ENCODE assay signal across 1 cellular context in genomic region chr7:108537229-108537628, GRCh38.
TF ChIP-seq lines count a peak whose summit lies in the region.

No MANE protein-coding gene starts in this region.

TF ChIP-seq in H1, 55 proteins besides CTCF, POLR2A, EP300 and RAD21 (continued from another document):
- TF ChIP-seq, protein P1, sequence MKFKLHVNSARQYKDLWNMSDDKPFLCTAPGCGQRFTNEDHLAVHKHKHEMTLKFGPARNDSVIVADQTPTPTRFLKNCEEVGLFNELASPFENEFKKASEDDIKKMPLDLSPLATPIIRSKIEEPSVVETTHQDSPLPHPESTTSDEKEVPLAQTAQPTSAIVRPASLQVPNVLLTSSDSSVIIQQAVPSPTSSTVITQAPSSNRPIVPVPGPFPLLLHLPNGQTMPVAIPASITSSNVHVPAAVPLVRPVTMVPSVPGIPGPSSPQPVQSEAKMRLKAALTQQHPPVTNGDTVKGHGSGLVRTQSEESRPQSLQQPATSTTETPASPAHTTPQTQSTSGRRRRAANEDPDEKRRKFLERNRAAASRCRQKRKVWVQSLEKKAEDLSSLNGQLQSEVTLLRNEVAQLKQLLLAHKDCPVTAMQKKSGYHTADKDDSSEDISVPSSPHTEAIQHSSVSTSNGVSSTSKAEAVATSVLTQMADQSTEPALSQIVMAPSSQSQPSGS (IDR thresholded peaks at IDR 0.05; ENCODE audit: low read length) = no peak
- TF ChIP-seq HDAC6 (IDR thresholded peaks at IDR 0.05; ENCODE audit: low read depth, low read length) = no peak
- no peak for TF ChIP-seq CEBPB (IDR thresholded peaks at IDR 0.05; ENCODE audit: low read depth, low read length)
- TF ChIP-seq, protein P2, sequence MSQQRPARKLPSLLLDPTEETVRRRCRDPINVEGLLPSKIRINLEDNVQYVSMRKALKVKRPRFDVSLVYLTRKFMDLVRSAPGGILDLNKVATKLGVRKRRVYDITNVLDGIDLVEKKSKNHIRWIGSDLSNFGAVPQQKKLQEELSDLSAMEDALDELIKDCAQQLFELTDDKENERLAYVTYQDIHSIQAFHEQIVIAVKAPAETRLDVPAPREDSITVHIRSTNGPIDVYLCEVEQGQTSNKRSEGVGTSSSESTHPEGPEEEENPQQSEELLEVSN (IDR thresholded peaks at IDR 0.05) = no peak
- TF ChIP-seq TAF1 (IDR thresholded peaks at IDR 0.05; ENCODE audit: low read depth, low read length) = no peak
- TF ChIP-seq MAFK (IDR thresholded peaks at IDR 0.05; ENCODE audit: low read depth, low read length) = no peak
- TF ChIP-seq SP1 (IDR thresholded peaks at IDR 0.05; ENCODE audit: low read depth, low read length) = no peak
